Comparison of ENCODE assay signal across 8 cellular contexts in genomic region chr1:40849801-40850592, GRCh38. TPM values are rescaled to one million over a fixed set of nuclear protein-coding genes. Genes with fewer than 3 reads are reported as not detected.
DNase-seq lines count a peak whose midpoint lies in the region; ATAC-seq, FAIRE-seq and TF ChIP-seq lines count a peak whose summit lies in the region.

No MANE protein-coding gene starts in this region.

- H3K27me3 Mint-ChIP-seq in CD4-positive, alpha-beta memory T cell, result no peaks in the 10 kb centered on the region

- no peaks in the 10 kb centered on the region for H3K27me3 ChIP-seq in CD4-positive, alpha-beta memory T cell (ENCODE audit: insufficient read depth, low read length)

- no peaks in the 10 kb centered on the region for H3K36me3 Mint-ChIP-seq in CD4-positive, alpha-beta memory T cell

- no peaks in the 10 kb centered on the region for H3K9me3 Mint-ChIP-seq in CD4-positive, alpha-beta memory T cell

- H3K27ac ChIP-seq in CD4-positive, alpha-beta memory T cell (ENCODE audit: low read depth, low read length), result no peak overlapping the region
- no peak overlapping the region for H3K27ac ChIP-seq in kidney (ENCODE audit: low read depth in 2 of 2, low read length in 2 of 2)

- H3K27ac Mint-ChIP-seq in CD4-positive, alpha-beta memory T cell, result peak overlapping the region in 5 of 7 donors; percentile 19 to 71 (median 35)

- no peaks in the 10 kb centered on the region for H3K36me3 ChIP-seq in CD4-positive, alpha-beta memory T cell (ENCODE audit: insufficient read depth, low read length)
- no peaks in the 10 kb centered on the region for H3K36me3 ChIP-seq in kidney (ENCODE audit: control insufficient read depth in 1 of 2, insufficient read depth in 2 of 2, low read length in 2 of 2)

- POLR2A ChIA-PET in CD4-positive, alpha-beta memory T cell (lab: Charles Lee; ENCODE audit: partially characterized antibody), result interaction anchor here (1.0 to 3.3 kb wide), 3 partner anchors 12 to 80 kb away, joined by 3 to 13 read pairs (median 5); partner anchors contain the start of gene CITED4

- no peak overlapping the region for H3K9ac ChIP-seq in kidney (ENCODE audit: low read length in 2 of 2)

- H3K4me3 ChIP-seq in CD4-positive, alpha-beta memory T cell (ENCODE audit: low read length in 2 of 2), result no peak overlapping the region
- H3K4me3 ChIP-seq in WI38 (ENCODE audit: low read depth, low read length) (no peak overlapping the region), kidney (ENCODE audit: low read length in 2 of 2) (no peak overlapping the region)

- TF ChIP-seq CTCF in WI38 (IDR thresholded peaks at IDR 0.05; ENCODE audit: low read depth, low read length), result peak; percentile 85
- TF ChIP-seq CTCF in kidney (IDR thresholded peaks at IDR 0.05; ENCODE audit: borderline replicate concordance, extremely low read depth, insufficient read depth), result peak; percentile 94

- in situ Hi-C loops in T47D (cut with HindIII; ENCODE audit: low pct_unique_long_range_greater_than_20kb, low sequenced_read_pairs), result no loop called here

- ATAC-seq in GM21619 (IDR thresholded peaks at IDR 0.05; ENCODE audit: unreplicated experiment), result peak; percentile 47
- ATAC-seq in HG03039 (IDR thresholded peaks at IDR 0.05; ENCODE audit: unreplicated experiment), result no peak

- no peaks in the 10 kb centered on the region for H3K9me3 ChIP-seq in CD4-positive, alpha-beta memory T cell (ENCODE audit: control insufficient read depth in 1 of 2, low read length in 2 of 2)
- H3K9me3 ChIP-seq in kidney (ENCODE audit: control insufficient read depth in 1 of 2, low read length in 2 of 2), result no peaks in the 10 kb centered on the region

- CTCF ChIA-PET in CD4-positive, alpha-beta memory T cell (lab: Charles Lee; ENCODE audit: partially characterized antibody), result interaction anchor here (0.6 to 8.2 kb wide), 21 partner anchors 10 to 317 kb away, joined by 3 to 180 read pairs (median 3); partner anchors contain the start of genes CITED4 and NFYC

- peaks cover 9% of the 10 kb centered on the region for H3K4me1 ChIP-seq in CD4-positive, alpha-beta memory T cell (ENCODE audit: insufficient read depth, low read length)
- no peaks in the 10 kb centered on the region for H3K4me1 ChIP-seq in kidney (ENCODE audit: control insufficient read depth in 1 of 2, insufficient read depth in 1 of 2, low read depth in 1 of 2, low read length in 2 of 2)

- peaks cover 5 to 14% (median 11%) of the 10 kb centered on the region in 4 donors for H3K4me1 Mint-ChIP-seq in CD4-positive, alpha-beta memory T cell

- FAIRE-seq in kidney (lab: Jason Lieb, UNC), result no peak

- H3K4me3 Mint-ChIP-seq in CD4-positive, alpha-beta memory T cell, result peak overlapping the region in 7 of 8 donors; percentile 17 to 56 (median 45)

- intact Hi-C loops in CD4-positive, alpha-beta memory T cell (cut with micrococcal nuclease), result loop anchor here (1.0 kb wide), 3 partner anchors 76 to 238 kb away; no protein-coding TSS in a partner anchor
- intact Hi-C loops in kidney (cut with DNase I), result loop anchor here (10.0 kb wide), 2 partner anchors 105 to 235 kb away; no protein-coding TSS in a partner anchor

- peak; percentile 67 to 78 (median 73) for DNase-seq in CD4-positive, alpha-beta memory T cell
- DNase-seq in NCI-H2081 (lab: John Stamatoyannopoulos, UW) (peak; percentile 69), T47D (ENCODE audit: low read depth in 1 of 2, low spot score in 1 of 2) (peak; percentile 30 to 69), kidney (peak; percentile 83)
- peak; percentile 61 for DNase-seq in stimulated activated CD4-positive, alpha-beta T cell treated with anti-CD3 and anti-CD28 coated beads, Interleukin-2, amount 100 ng/mL, for 4 hours (ENCODE audit: low read depth)

RNA-seq across cellular contexts. Expression of gene CITED4, which starts 12.2 kb away (rescaled TPM):
- total RNA-seq in CD4-positive, alpha-beta memory T cell, result 1 to 10 TPM; 8.1 to 8.4 TPM
- 10 to 100 TPM; 12.0 to 20.1 TPM for polyA plus RNA-seq in CD4-positive, alpha-beta memory T cell
- 78.6 TPM for total RNA-seq in kidney
- 21.7 TPM for polyA plus RNA-seq in kidney (ENCODE audit: insufficient read depth, low read depth, low replicate concordance)
